8 cellular contexts compared by ENCODE assay signal in the genomic region with DNA sequence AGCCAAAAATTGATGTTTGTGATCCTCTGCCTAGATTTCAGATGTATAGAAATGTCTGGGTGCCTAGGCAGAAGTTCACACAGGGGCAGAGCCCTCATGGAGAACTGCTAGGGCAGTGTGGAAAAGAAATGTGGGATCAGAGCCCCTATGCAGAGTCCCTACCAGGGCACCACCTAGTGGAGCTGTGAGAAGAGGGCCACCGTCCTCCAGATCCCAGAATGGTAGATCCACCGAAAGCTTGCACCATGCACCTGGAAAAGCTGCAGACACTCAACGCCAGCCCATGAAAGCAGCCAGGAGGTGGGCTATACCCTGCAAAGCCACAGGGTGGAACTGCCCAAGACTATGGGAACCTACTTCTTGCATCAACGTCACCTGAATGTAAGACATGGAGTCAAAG.
A peak's percentile ranks its signal among the peaks of the same experiment; 100 is the strongest.
DNase-seq lines count a peak whose midpoint lies in the region; ATAC-seq, FAIRE-seq and TF ChIP-seq lines count a peak whose summit lies in the region.
"Not testable (repeated sequence)": the region's sequence is repeated elsewhere in the genome, so short reads cannot be mapped to it uniquely, and the experiment has no call there.

No MANE protein-coding gene starts in this region.

- H3K36me3 Mint-ChIP-seq in GM23338 (ENCODE audit: low read depth); MCF 10A (ENCODE audit: insufficient read depth, unreplicated experiment): not testable (repeated sequence)

- not testable (repeated sequence) for H3K36me3 ChIP-seq in BE2C; GM23338 (ENCODE audit: insufficient read depth); HepG2 (replicated peaks in 1 of 2; ENCODE audit: control insufficient read depth in 1 of 2, insufficient read depth in 2 of 2, low read length in 2 of 2); upper lobe of right lung

- no CpG with 5 or more reads among the region's 4 CpGs for WGBS in HepG2 (ENCODE audit: low lambda C conversion rate)

- 0 out of 2 replicates have a peak overlapping the region, but pooled peaks have one; percentile 23 for H2AFZ ChIP-seq in GM23338
- not testable (repeated sequence) for H2AFZ ChIP-seq in HepG2 (ENCODE audit: low read length)

- TF ChIP-seq CTCF in BE2C (IDR thresholded peaks at IDR 0.05; ENCODE audit: low read depth, low read length) (peak; percentile 39), GM23338 (conservative IDR thresholded peaks at IDR 0.05; ENCODE audit: low read depth in 2 of 2) (peak; percentile 39 to 59), LNCAP (IDR thresholded peaks at IDR 0.05) (peak; percentile 31; the same call in 1 of the 2 replicates), HepG2 (CRISPR knock-in tag; IDR thresholded peaks at IDR 0.05) (peak; percentile 20; the same call in 1 of the 2 replicates), upper lobe of right lung (IDR thresholded peaks at IDR 0.05) (peak; percentile 3)
- TF ChIP-seq CTCF in MCF 10A (IDR thresholded peaks at IDR 0.05; ENCODE audit: unreplicated experiment) = not testable (repeated sequence)

- FAIRE-seq in HepG2 (lab: Jason Lieb, UNC) = not testable (repeated sequence)

- not testable (repeated sequence) for H3K27ac Mint-ChIP-seq in GM23338; MCF 10A (ENCODE audit: low read depth, unreplicated experiment)

- H3K9ac ChIP-seq in HepG2 (ENCODE audit: insufficient read depth, low read depth, low read length) = not testable (repeated sequence)

- in situ Hi-C loops in SK-MEL-5 (cut with HindIII; ENCODE audit: low pct_unique_long_range_greater_than_20kb, low sequenced_read_pairs); HepG2 (cut with HindIII; ENCODE audit: extremely low pct_ligation_motif_present, low pct_unique_long_range_greater_than_20kb): not testable (repeated sequence)

- H3F3A ChIP-seq in GM23338 (replicated peaks; ENCODE audit: low read depth) = not testable (repeated sequence)

- DNase-seq in BE2C (peak; percentile 13), GM23338 (ENCODE audit: low spot score) (peak; percentile 22), NCI-H748 (lab: John Stamatoyannopoulos, UW; ENCODE audit: unreplicated experiment) (peak; percentile 51), SK-MEL-5 (ENCODE audit: low read depth, low spot score) (peak; percentile 58), MCF 10A (ENCODE audit: unreplicated experiment) (peak; percentile 8)
- not testable (repeated sequence) for DNase-seq in HepG2 (ENCODE audit: low spot score); upper lobe of right lung

- H3K79me2 ChIP-seq in GM23338 (replicated peaks; ENCODE audit: insufficient read depth); HepG2 (ENCODE audit: insufficient read depth, low read length): not testable (repeated sequence)

- intact Hi-C loops in MCF 10A (cut with micrococcal nuclease); HepG2 (cut with micrococcal nuclease; ENCODE audit: unreplicated experiment); upper lobe of right lung (cut with DNase I): not testable (repeated sequence)

- peak; percentile 38; the same call in 1 of the 3 replicates for ATAC-seq in GM23338
- ATAC-seq in HepG2, upper lobe of right lung: not testable (repeated sequence)

- H3K9me2 ChIP-seq in GM23338 (ENCODE audit: insufficient read depth) = peaks cover 11% of the 10 kb centered on the region; the same call in 1 of the 2 replicates

- H4K20me1 ChIP-seq in GM23338 (replicated peaks; ENCODE audit: insufficient read depth); HepG2 (ENCODE audit: insufficient read depth, low read length): not testable (repeated sequence)

- not testable (repeated sequence) for H3K9me3 Mint-ChIP-seq in GM23338; MCF 10A (ENCODE audit: unreplicated experiment)

- not testable (repeated sequence) for BruUV-seq in MCF 10A (replicated peaks; lab: Mats Ljungman, UMichigan); HepG2 (replicated peaks; lab: Mats Ljungman, UMichigan)

- TF ChIP-seq POLR2A in HepG2 (IDR thresholded peaks at IDR 0.05; ENCODE audit: insufficient read depth in 1 of 2, low read depth in 2 of 2, low read length in 2 of 2) = not testable (repeated sequence)

- not testable (repeated sequence) for H3K27me3 ChIP-seq in BE2C; GM23338 (ENCODE audit: insufficient read depth); HepG2 (ENCODE audit: control insufficient read depth in 1 of 2, insufficient read depth in 2 of 2, low read length in 2 of 2); upper lobe of right lung

- POLR2A ChIA-PET in MCF 10A (lab: Yijun Ruan, JAX); HepG2 (lab: Yijun Ruan, JAX): not testable (repeated sequence)

- not testable (repeated sequence) for H3K4me3 Mint-ChIP-seq in GM23338; MCF 10A (ENCODE audit: unreplicated experiment)

- CTCF ChIA-PET in MCF 10A (lab: Yijun Ruan, JAX) = interaction anchor here (0.6 kb wide), 2 partner anchors 451 to 947 kb away, joined by 3 read pairs; partner anchors contain the start of gene CDH12
- CTCF ChIA-PET in HepG2 (lab: Yijun Ruan, JAX; ENCODE audit: low intra/inter-chr PET ratio, low total read pairs) = not testable (repeated sequence)

- H3K4me1 ChIP-seq in BE2C; GM23338 (ENCODE audit: insufficient read depth); HepG2 (ENCODE audit: insufficient read depth, low read length); upper lobe of right lung: not testable (repeated sequence)

- H3K27ac ChIP-seq in GM23338 (ENCODE audit: low read depth); HepG2 (ENCODE audit: extremely low read length, insufficient read depth, low read length); upper lobe of right lung: not testable (repeated sequence)

- H3K27me3 Mint-ChIP-seq in GM23338 (ENCODE audit: insufficient read depth, low read depth, poor library complexity); MCF 10A (ENCODE audit: insufficient read depth, unreplicated experiment): not testable (repeated sequence)

- not testable (repeated sequence) for H3K4me1 Mint-ChIP-seq in GM23338; MCF 10A (ENCODE audit: insufficient read depth, unreplicated experiment)

- not testable (repeated sequence) for H3K4me2 ChIP-seq in GM23338; HepG2 (ENCODE audit: low read depth, low read length)

- TF ChIP-seq EP300 in HepG2 (IDR thresholded peaks at IDR 0.05; ENCODE audit: low read depth in 2 of 2, low read length in 2 of 2); HepG2 (CRISPR knock-in tag; IDR thresholded peaks at IDR 0.05; ENCODE audit: borderline replicate concordance): not testable (repeated sequence)

- not testable (repeated sequence) for H3K4me3 ChIP-seq in BE2C (ENCODE audit: low read depth, low read length); GM23338; HepG2 (replicated peaks in 1 of 3; ENCODE audit: insufficient read depth in 1 of 3, low read depth in 2 of 3, low read length in 3 of 3); upper lobe of right lung

- not testable (repeated sequence) for H3K9me3 ChIP-seq in BE2C; HepG2 (ENCODE audit: low read length); upper lobe of right lung

- not testable (repeated sequence) for TF ChIP-seq RAD21 in HepG2 (CRISPR knock-in tag; IDR thresholded peaks at IDR 0.05)
